ENCODE assay signal across 8 cellular contexts in genomic region chr19:29715695-29716581, GRCh38. TPM values are rescaled to one million over a fixed set of nuclear protein-coding genes. Genes with fewer than 3 reads are reported as not detected.
DNase-seq lines count a peak whose midpoint lies in the region; ATAC-seq and TF ChIP-seq lines count a peak whose summit lies in the region.

No MANE protein-coding gene starts in this region.

- H3K27me3 ChIP-seq in AG04450 (ENCODE audit: control insufficient read depth, insufficient read depth, low read length) (no peaks in the 10 kb centered on the region), mesenchymal stem cell (ENCODE audit: control insufficient read depth in 1 of 2, insufficient read depth in 1 of 2, low read length in 2 of 2) (no peaks in the 10 kb centered on the region), vagina (no peaks in the 10 kb centered on the region)

- peak overlapping the region in 1 of 2 experiments; percentile 14 for H3K23ac ChIP-seq in mesenchymal stem cell (ENCODE audit: low read length in 2 of 2)

- H2BK12ac ChIP-seq in mesenchymal stem cell (ENCODE audit: low read length in 2 of 2) = peak overlapping the region in 1 of 2 experiments; percentile 45

- peak overlapping the region; percentile 26 for H2BK15ac ChIP-seq in mesenchymal stem cell (ENCODE audit: low read depth, poor library complexity, severe bottlenecking)

- POLR2A ChIA-PET in AG04450 (lab: Yijun Ruan, JAX) = interaction anchor here (0.6 to 2.9 kb wide), 5 partner anchors 51 to 109 kb away, joined by 4 to 17 read pairs (median 4); partner anchors contain the start of genes PLEKHF1 and POP4

- DNase-seq in AG04450 (ENCODE audit: low read depth, low spot score) = no peak
- peak; percentile 44 for DNase-seq in MV-4-11 (lab: John Stamatoyannopoulos, UW)
- peak in 3 of 61 donors; percentile 37 to 56 (median 53) for DNase-seq in caudate nucleus (lab: John Stamatoyannopoulos, UW)
- peak; percentile 46 for DNase-seq in mesenchymal stem cell
- DNase-seq in vagina (ENCODE audit: extremely low spot score in 2 of 2) = no peak
- no peak for DNase-seq in HuH-7 (ENCODE audit: low spot score)

- H2AK5ac ChIP-seq in mesenchymal stem cell (ENCODE audit: low read length, severe bottlenecking) = peak overlapping the region; percentile 83

- H2BK120ac ChIP-seq in mesenchymal stem cell (ENCODE audit: low read depth, low read length) = peak overlapping the region; percentile 98

- peak overlapping the region; percentile 92 for H3K9ac ChIP-seq in mesenchymal stem cell (ENCODE audit: low read length)

- H3K36me3 ChIP-seq in mesenchymal stem cell (ENCODE audit: control insufficient read depth in 1 of 2, insufficient read depth in 2 of 2, low read depth in 1 of 2, low read length in 2 of 2) = peaks cover 7 to 10% of the 10 kb centered on the region in 2 experiments
- no peaks in the 10 kb centered on the region for H3K36me3 ChIP-seq in vagina

- H3K27ac ChIP-seq in AG04450 (ENCODE audit: low read depth, low read length) (peak overlapping the region; percentile 52), caudate nucleus (ENCODE audit: low read depth, low read length) (peak overlapping the region; percentile 92), mesenchymal stem cell (ENCODE audit: low read length, poor library complexity, severe bottlenecking) (peak overlapping the region; percentile 24), vagina (peak overlapping the region; percentile 90)

- peak overlapping the region; percentile 23 to 83 for H3K18ac ChIP-seq in mesenchymal stem cell (ENCODE audit: low read depth in 1 of 2, low read length in 2 of 2)

- TF ChIP-seq CTCF in AG04450 (IDR thresholded peaks at IDR 0.05; ENCODE audit: low read depth, low read length) (no peak), vagina (IDR thresholded peaks at IDR 0.05) (no peak)

- no peak for TF ChIP-seq POLR2A in vagina (IDR thresholded peaks at IDR 0.05)

- H2BK5ac ChIP-seq in mesenchymal stem cell (ENCODE audit: low read depth, low read length, poor library complexity, severe bottlenecking) = peak overlapping the region; percentile 54

- H3K4ac ChIP-seq in mesenchymal stem cell (ENCODE audit: low read depth in 1 of 2, low read length in 2 of 2) = peak overlapping the region; percentile 83 to 97

- no peak overlapping the region for H2AFZ ChIP-seq in mesenchymal stem cell (ENCODE audit: low read depth, low read length)

- intact Hi-C loops in vagina (cut with DNase I) = loop anchor here (2.0 to 10.0 kb wide), 2 partner anchors 51 to 105 kb away; partner anchors contain the start of gene PLEKHF1

- H3K79me1 ChIP-seq in mesenchymal stem cell (replicated peaks; ENCODE audit: low read length, poor library complexity, severe bottlenecking) = peaks cover 24% of the 10 kb centered on the region

- peak overlapping the region; percentile 95 for H4K91ac ChIP-seq in mesenchymal stem cell (ENCODE audit: low read length)

- ATAC-seq in GM19023 (IDR thresholded peaks at IDR 0.05; ENCODE audit: unreplicated experiment) = peak; percentile 3
- ATAC-seq in GM19397 (IDR thresholded peaks at IDR 0.05; ENCODE audit: unreplicated experiment) = no peak

- H4K8ac ChIP-seq in mesenchymal stem cell (ENCODE audit: low read length) = peak overlapping the region; percentile 94

- peak overlapping the region in 1 of 2 experiments; percentile 61 for H3K14ac ChIP-seq in mesenchymal stem cell (ENCODE audit: low read length in 2 of 2)

- 76% methylated on average over 8 of the region's 13 CpGs for WGBS in mesenchymal stem cell

- CTCF ChIA-PET in AG04450 (lab: Charles Lee) = interaction anchor here (0.6 to 9.4 kb wide), 58 partner anchors 9 to 934 kb away, joined by 3 to 550 read pairs (median 5); partner anchors contain the start of genes PLEKHF1, POP4 and URI1

- peak overlapping the region; percentile 79 for H3K4me2 ChIP-seq in mesenchymal stem cell (ENCODE audit: low read length, poor library complexity, severe bottlenecking)

- H3K4me3 ChIP-seq in AG04450 (ENCODE audit: low read depth, low read length) = peak overlapping the region; percentile 79
- peak overlapping the region; percentile 83 to 90 for H3K4me3 ChIP-seq in mesenchymal stem cell (ENCODE audit: insufficient read depth in 1 of 2, low read depth in 1 of 2, low read length in 2 of 2)
- peak overlapping the region; percentile 81 to 92 for H3K4me3 ChIP-seq in vagina

- H3K4me1 ChIP-seq in mesenchymal stem cell (ENCODE audit: control insufficient read depth, insufficient read depth, low read depth, low read length) = peaks cover 16% of the 10 kb centered on the region
- H3K4me1 ChIP-seq in vagina = peaks cover 33% of the 10 kb centered on the region

- no peaks in the 10 kb centered on the region; the same call in 1 of the 2 replicates for H3K9me3 ChIP-seq in AG04450 (ENCODE audit: control insufficient read depth, insufficient read depth, low read length)
- H3K9me3 ChIP-seq in mesenchymal stem cell (ENCODE audit: control insufficient read depth, low read length) = no peaks in the 10 kb centered on the region
- H3K9me3 ChIP-seq in vagina = no peaks in the 10 kb centered on the region

RNA-seq across cellular contexts. Expression of gene C19orf12, which starts 0.9 kb away (rescaled TPM):
- polyA plus RNA-seq in AG04450 (2011; rRNA removed) = 27.1 and 27.9 TPM in 2 replicates
- polyA minus RNA-seq in AG04450 (2011; rRNA and poly(A)+ RNA removed) = 10.9 and 11.3 TPM in 2 replicates
- polyA plus RNA-seq in mesenchymal stem cell (2013, experiment 1 of 2) = 22.7 TPM
- polyA plus RNA-seq in mesenchymal stem cell (2013, experiment 2 of 2) = 22.8 TPM
- 14.2 TPM for total RNA-seq in vagina

RNA-seq across cellular contexts. Expression of gene PLEKHF1, which starts 50.7 kb away (rescaled TPM):
- polyA plus RNA-seq in AG04450 (2011; rRNA removed) = 5.4 and 6.4 TPM in 2 replicates
- 7.9 and 10.2 TPM in 2 replicates for polyA minus RNA-seq in AG04450 (2011; rRNA and poly(A)+ RNA removed)
- polyA plus RNA-seq in mesenchymal stem cell (2013, experiment 1 of 2) = 3.8 TPM
- polyA plus RNA-seq in mesenchymal stem cell (2013, experiment 2 of 2) = 3.8 TPM
- total RNA-seq in vagina = 37.1 TPM

Comparison
In these comparisons a context has a peak if more than half of its experiments do, and no peak if none do; other contexts are left out.
1. DNase-seq: peak in MV-4-11 (single experiment) and mesenchymal stem cell (single experiment); none in AG04450 (single experiment), vagina (0 of 2) and HuH-7 (single experiment).
2. H3K27ac ChIP-seq: peak in every context shown above with its lines; median percentile 92 in caudate nucleus; 90 in vagina; 52 in AG04450; 24 in mesenchymal stem cell.
3. Peak in every context shown above with its lines, with median percentiles within 50 percentile points of each other: H3K4me3 ChIP-seq.